ENCODE assay signal across 35 cellular contexts in genomic region chr22:47963660-47964059, GRCh38.
DNase-seq lines count a peak whose midpoint lies in the region; ATAC-seq and TF ChIP-seq lines count a peak whose summit lies in the region.
"Had no signal": no experiment of that assay in that cellular context is flagged by ENCODE, and none has a peak within 500 bp of the region (broad histone marks: within the 10 kb centered on the region; RNA-seq: fewer than 3 reads in every experiment).

No MANE protein-coding gene starts in this region.

- H3K4me1 ChIP-seq in esophagus muscularis mucosa (no peaks in the 10 kb centered on the region), upper lobe of left lung (no peaks in the 10 kb centered on the region)
- H3K4me1 ChIP-seq: A549; BE2C; BLaER1; BLaER1 treated with 17β-estradiol and CSF1 and Interleukin-3, amounts not matched to agents 10 nM and 100 nM; Caco-2 had no signal

- CTCF ChIA-PET in activated CD4-positive, alpha-beta T cell treated with anti-CD3 and anti-CD28 coated beads, Interleukin-2, amount 10 ng/mL, durations not matched to agents 7 days and 5 days (lab: Charles Lee), result no interaction called here

- peaks cover 0 to 6% (median 1%) of the 10 kb centered on the region in 4 donors for H3K9me3 ChIP-seq in esophagus muscularis mucosa
- H3K9me3 ChIP-seq in upper lobe of left lung, result peaks cover 0 to 2% (median 0%) of the 10 kb centered on the region in 4 donors
- H3K9me3 ChIP-seq: A549, BE2C, Caco-2 had no signal

- POLR2A ChIA-PET in activated CD4-positive, alpha-beta T cell treated with anti-CD3 and anti-CD28 coated beads, Interleukin-2, amount 10 ng/mL, durations not matched to agents 7 days and 5 days (lab: Charles Lee), result no interaction called here

- peak; percentile 15 for DNase-seq in activated CD4-positive, alpha-beta T cell treated with anti-CD3 and anti-CD28 coated beads, Interleukin-2, amount 10 ng/mL, durations not matched to agents 24 days and 14 days
- no peak for DNase-seq in activated CD4-positive, alpha-beta T cell treated with anti-CD3 and anti-CD28 coated beads, Interleukin-2, amount 10 ng/mL, durations not matched to agents 7 days and 5 days
- peak; percentile 78 for DNase-seq in esophagus muscularis mucosa (ENCODE audit: extremely low spot score)
- peak; percentile 53 for DNase-seq in osteocyte (ENCODE audit: extremely low spot score, unreplicated experiment)
- peak; percentile 15 for DNase-seq in type B pancreatic cell (ENCODE audit: extremely low spot score, unreplicated experiment)
- DNase-seq in head of caudate nucleus, result no peak
- DNase-seq in effector CD8-positive, alpha-beta T cell (lab: John Stamatoyannopoulos, UW), result no peak
- DNase-seq in upper lobe of left lung, result no peak
- DNase-seq: 8988T; ACHN; AML-193; BE2C; C1 segment of cervical spinal cord; Caco-2; Calu3; CD4-positive, alpha-beta memory T cell; CD4-positive, alpha-beta T cell; CD4-positive, CD25-positive, alpha-beta regulatory T cell; CD8-positive, alpha-beta memory T cell; CD8-positive, alpha-beta T cell; COR-L47; DMS 273 treated with DMSO at 0.1 percent for 48 hours; DMS153; DMS53; DMS79; DMS79 treated with DMSO at 0.1 percent for 48 hours; DND-41; EL had no signal

- TF ChIP-seq EP300 in esophagus muscularis mucosa (IDR thresholded peaks at IDR 0.05), result no peak
- TF ChIP-seq EP300 in upper lobe of left lung (IDR thresholded peaks at IDR 0.05), result no peak

- no peak overlapping the region for H3K27ac ChIP-seq in esophagus muscularis mucosa (replicated peaks in 1 of 4)
- H3K27ac ChIP-seq in upper lobe of left lung, result no peak overlapping the region
- H3K27ac ChIP-seq: 22Rv1; A549; BLaER1; BLaER1 treated with 17β-estradiol and CSF1 and Interleukin-3, amounts not matched to agents 10 nM and 100 nM; C4-2B had no signal

- H3K27me3 ChIP-seq in esophagus muscularis mucosa, result peaks cover 0 to 23% (median 0%) of the 10 kb centered on the region in 4 donors
- no peaks in the 10 kb centered on the region for H3K27me3 ChIP-seq in upper lobe of left lung
- H3K27me3 ChIP-seq: BE2C; BLaER1; BLaER1 treated with 17β-estradiol and CSF1 and Interleukin-3, amounts not matched to agents 10 nM and 100 nM had no signal

- no peaks in the 10 kb centered on the region for H3K9me3 Mint-ChIP-seq in activated CD4-positive, alpha-beta T cell treated with anti-CD3 and anti-CD28 coated beads, Interleukin-2, amount 10 ng/mL, durations not matched to agents 24 days and 14 days
- no peaks in the 10 kb centered on the region for H3K9me3 Mint-ChIP-seq in activated CD4-positive, alpha-beta T cell treated with anti-CD3 and anti-CD28 coated beads, Interleukin-2, amount 10 ng/mL, durations not matched to agents 7 days and 5 days
- H3K9me3 Mint-ChIP-seq in osteocyte (ENCODE audit: unreplicated experiment), result peaks cover 16% of the 10 kb centered on the region
- no peaks in the 10 kb centered on the region for H3K9me3 Mint-ChIP-seq in type B pancreatic cell
- H3K9me3 Mint-ChIP-seq: CD4-positive, alpha-beta T cell; CD8-positive, alpha-beta T cell had no signal

- H3K36me3 ChIP-seq in esophagus muscularis mucosa (no peaks in the 10 kb centered on the region), upper lobe of left lung (no peaks in the 10 kb centered on the region)
- H3K36me3 ChIP-seq: BE2C; BLaER1; BLaER1 treated with 17β-estradiol and CSF1 and Interleukin-3, amounts not matched to agents 10 nM and 100 nM had no signal

- H3K4me1 Mint-ChIP-seq in activated CD4-positive, alpha-beta T cell treated with anti-CD3 and anti-CD28 coated beads, Interleukin-2, amount 10 ng/mL, durations not matched to agents 24 days and 14 days, result no peaks in the 10 kb centered on the region
- no peaks in the 10 kb centered on the region for H3K4me1 Mint-ChIP-seq in activated CD4-positive, alpha-beta T cell treated with anti-CD3 and anti-CD28 coated beads, Interleukin-2, amount 10 ng/mL, durations not matched to agents 7 days and 5 days
- no peaks in the 10 kb centered on the region for H3K4me1 Mint-ChIP-seq in osteocyte (ENCODE audit: unreplicated experiment)
- no peaks in the 10 kb centered on the region for H3K4me1 Mint-ChIP-seq in type B pancreatic cell (ENCODE audit: unreplicated experiment)
- H3K4me1 Mint-ChIP-seq: B cell; CD14-positive monocyte; CD4-positive, alpha-beta memory T cell; CD4-positive, CD25-positive, alpha-beta regulatory T cell; CD8-positive, alpha-beta memory T cell had no signal

- TF ChIP-seq POLR2A in esophagus muscularis mucosa (IDR thresholded peaks at IDR 0.05; ENCODE audit: low read depth), result no peak
- no peak for TF ChIP-seq POLR2A in upper lobe of left lung (IDR thresholded peaks at IDR 0.05)

- intact Hi-C loops in activated CD4-positive, alpha-beta T cell treated with anti-CD3 and anti-CD28 coated beads, Interleukin-2, amount 10 ng/mL, durations not matched to agents 24 days and 14 days (cut with micrococcal nuclease), result no loop called here
- intact Hi-C loops in esophagus muscularis mucosa (cut with DNase I) (no loop called here), head of caudate nucleus (cut with DNase I) (no loop called here)

- H3K36me3 Mint-ChIP-seq in activated CD4-positive, alpha-beta T cell treated with anti-CD3 and anti-CD28 coated beads, Interleukin-2, amount 10 ng/mL, durations not matched to agents 24 days and 14 days (ENCODE audit: low read depth), result no peaks in the 10 kb centered on the region
- H3K36me3 Mint-ChIP-seq in activated CD4-positive, alpha-beta T cell treated with anti-CD3 and anti-CD28 coated beads, Interleukin-2, amount 10 ng/mL, durations not matched to agents 7 days and 5 days (ENCODE audit: low read depth), result no peaks in the 10 kb centered on the region
- H3K36me3 Mint-ChIP-seq in osteocyte (ENCODE audit: unreplicated experiment), result no peaks in the 10 kb centered on the region
- no peaks in the 10 kb centered on the region for H3K36me3 Mint-ChIP-seq in type B pancreatic cell
- H3K36me3 Mint-ChIP-seq: CD14-positive monocyte; CD4-positive, alpha-beta memory T cell; CD4-positive, CD25-positive, alpha-beta regulatory T cell; CD8-positive, alpha-beta T cell had no signal

- H3K4me3 ChIP-seq in esophagus muscularis mucosa (no peak overlapping the region), upper lobe of left lung (no peak overlapping the region)
- H3K4me3 ChIP-seq: A549; BLaER1; BLaER1 treated with 17β-estradiol and CSF1 and Interleukin-3, amounts not matched to agents 10 nM and 100 nM had no signal

- H3K27me3 Mint-ChIP-seq in activated CD4-positive, alpha-beta T cell treated with anti-CD3 and anti-CD28 coated beads, Interleukin-2, amount 10 ng/mL, durations not matched to agents 24 days and 14 days, result no peaks in the 10 kb centered on the region
- H3K27me3 Mint-ChIP-seq in activated CD4-positive, alpha-beta T cell treated with anti-CD3 and anti-CD28 coated beads, Interleukin-2, amount 10 ng/mL, durations not matched to agents 7 days and 5 days, result no peaks in the 10 kb centered on the region
- H3K27me3 Mint-ChIP-seq in osteocyte (ENCODE audit: unreplicated experiment) (no peaks in the 10 kb centered on the region), type B pancreatic cell (peaks cover 3% of the 10 kb centered on the region)

- WGBS in esophagus muscularis mucosa, result 88% methylated on average over 6 of the region's 6 CpGs
- 82 to 86% methylated on average over 6 of the region's 6 CpGs for WGBS in upper lobe of left lung, 2 donors

- TF ChIP-seq CTCF in esophagus muscularis mucosa (IDR thresholded peaks at IDR 0.05), result no peak
- no peak for TF ChIP-seq CTCF in osteocyte (IDR thresholded peaks at IDR 0.05)
- TF ChIP-seq CTCF in type B pancreatic cell (conservative IDR thresholded peaks at IDR 0.05), result no peak
- no peak for TF ChIP-seq CTCF in upper lobe of left lung (IDR thresholded peaks at IDR 0.05)

- no peak overlapping the region for H3K4me3 Mint-ChIP-seq in activated CD4-positive, alpha-beta T cell treated with anti-CD3 and anti-CD28 coated beads, Interleukin-2, amount 10 ng/mL, durations not matched to agents 24 days and 14 days
- no peak overlapping the region for H3K4me3 Mint-ChIP-seq in activated CD4-positive, alpha-beta T cell treated with anti-CD3 and anti-CD28 coated beads, Interleukin-2, amount 10 ng/mL, durations not matched to agents 7 days and 5 days
- H3K4me3 Mint-ChIP-seq in osteocyte (ENCODE audit: unreplicated experiment) (no peak overlapping the region), type B pancreatic cell (no peak overlapping the region)
- H3K4me3 Mint-ChIP-seq: B cell; CD14-positive monocyte; CD4-positive, alpha-beta memory T cell; CD4-positive, alpha-beta T cell; CD4-positive, CD25-positive, alpha-beta regulatory T cell; CD8-positive, alpha-beta memory T cell; CD8-positive, alpha-beta T cell had no signal

- H3K27ac Mint-ChIP-seq in activated CD4-positive, alpha-beta T cell treated with anti-CD3 and anti-CD28 coated beads, Interleukin-2, amount 10 ng/mL, durations not matched to agents 24 days and 14 days, result no peak overlapping the region
- H3K27ac Mint-ChIP-seq in activated CD4-positive, alpha-beta T cell treated with anti-CD3 and anti-CD28 coated beads, Interleukin-2, amount 10 ng/mL, durations not matched to agents 7 days and 5 days, result no peak overlapping the region
- H3K27ac Mint-ChIP-seq in osteocyte (ENCODE audit: unreplicated experiment), result no peak overlapping the region
- no peak overlapping the region for H3K27ac Mint-ChIP-seq in type B pancreatic cell
- H3K27ac Mint-ChIP-seq: B cell; CD14-positive monocyte; CD4-positive, alpha-beta memory T cell; CD4-positive, alpha-beta T cell; CD4-positive, CD25-positive, alpha-beta regulatory T cell; CD8-positive, alpha-beta memory T cell; CD8-positive, alpha-beta T cell had no signal

- ATAC-seq in upper lobe of left lung (ENCODE audit: low FRiP score in 2 of 2), result no peak
- ATAC-seq: A549; CD8-positive, alpha-beta T cell had no signal

Comparison
In these comparisons a context has a peak if more than half of its experiments do, and no peak if none do; other contexts are left out.
1. DNase-seq: peak in activated CD4-positive, alpha-beta T cell treated with anti-CD3 and anti-CD28 coated beads, Interleukin-2, amount 10 ng/mL, durations not matched to agents 24 days and 14 days (single experiment), esophagus muscularis mucosa (single experiment), osteocyte (single experiment) and type B pancreatic cell (single experiment); none in activated CD4-positive, alpha-beta T cell treated with anti-CD3 and anti-CD28 coated beads, Interleukin-2, amount 10 ng/mL, durations not matched to agents 7 days and 5 days (single experiment), head of caudate nucleus (0 of 42), effector CD8-positive, alpha-beta T cell (single experiment) and upper lobe of left lung (0 of 2).